Comparison of ENCODE assay signal across 10 cellular contexts in genomic region chr3:13651057-13651400, GRCh38.
"Had no signal": no experiment of that assay in that cellular context is flagged by ENCODE, and none has a peak within 500 bp of the region (broad histone marks: within the 10 kb centered on the region; RNA-seq: fewer than 3 reads in every experiment).

No MANE protein-coding gene starts in this region.

- H3K36me3 ChIP-seq: esophagus squamous epithelium, lower lobe of right lung, prostate gland, spleen, upper lobe of left lung had no signal

- H3K27ac ChIP-seq: esophagus squamous epithelium, lower lobe of right lung, prostate gland, upper lobe of left lung had no signal

- H3K4me3 ChIP-seq: esophagus squamous epithelium, prostate gland, upper lobe of left lung had no signal

- DNase-seq: esophagus squamous epithelium had no signal

- H3K9me3 Mint-ChIP-seq: activated CD4-positive, alpha-beta memory T cell treated with anti-CD3 and anti-CD28 coated beads for 36 hours; activated T-cell treated with anti-CD3 and anti-CD28 coated beads, Interleukin-2, amount 50 U/mL, for 4 hours; immature natural killer cell; naive thymus-derived CD8-positive, alpha-beta T cell had no signal

- H3K9me3 ChIP-seq: esophagus squamous epithelium, lower lobe of right lung, prostate gland, spleen, upper lobe of left lung had no signal

- H3K4me1 ChIP-seq: prostate gland had no signal

- H3K36me3 Mint-ChIP-seq: activated CD4-positive, alpha-beta memory T cell treated with anti-CD3 and anti-CD28 coated beads for 36 hours; activated naive CD8-positive, alpha-beta T cell; immature natural killer cell; naive thymus-derived CD8-positive, alpha-beta T cell had no signal

- H3K27ac Mint-ChIP-seq: activated CD4-positive, alpha-beta memory T cell treated with anti-CD3 and anti-CD28 coated beads for 36 hours had no signal
